In the genomic region with DNA sequence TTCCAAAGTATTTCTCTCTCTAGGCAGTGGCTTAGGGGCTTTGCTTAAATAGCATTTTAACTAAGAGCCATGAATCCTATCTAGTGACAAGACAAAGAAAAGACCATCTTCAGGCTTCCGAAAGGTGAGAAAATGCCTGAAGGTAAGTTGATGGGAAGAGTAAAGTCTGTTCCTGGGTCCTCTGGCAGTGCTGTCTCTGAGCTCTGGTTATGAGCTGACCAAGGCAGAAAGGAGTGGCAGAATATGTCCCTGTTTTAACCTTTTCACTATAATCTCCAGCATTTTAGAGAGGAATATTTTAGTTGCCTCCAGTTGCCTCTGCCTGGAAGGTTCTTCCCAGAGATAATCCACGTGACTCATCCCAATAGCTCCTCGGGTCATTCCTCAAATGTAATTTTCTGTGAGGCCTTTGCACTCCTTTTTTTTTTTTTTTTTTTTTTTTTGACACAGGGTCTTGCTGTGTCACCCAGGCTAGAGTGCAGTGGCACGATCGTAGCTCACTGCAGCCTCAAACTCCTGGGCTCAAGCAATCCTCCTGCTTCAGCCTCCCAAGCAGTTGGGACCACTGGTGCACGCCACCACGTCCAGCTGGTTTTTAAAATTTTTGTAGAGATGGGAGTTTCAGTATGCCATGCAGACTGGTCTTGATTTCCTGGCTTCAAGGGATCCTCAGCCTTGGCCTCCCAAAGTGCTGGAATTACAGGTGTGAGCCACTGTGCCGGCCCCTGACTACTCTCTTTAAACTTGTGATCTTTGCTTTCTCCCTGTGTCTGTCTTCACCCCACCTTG, we compare ENCODE assay signal across 2 cellular contexts.
TF ChIP-seq lines count a peak whose summit lies in the region.

No MANE protein-coding gene starts in this region.

TF ChIP-seq in A549, 52 proteins besides CTCF, POLR2A, EP300 and RAD21 (continued from another document):
- TF ChIP-seq, protein P1, sequence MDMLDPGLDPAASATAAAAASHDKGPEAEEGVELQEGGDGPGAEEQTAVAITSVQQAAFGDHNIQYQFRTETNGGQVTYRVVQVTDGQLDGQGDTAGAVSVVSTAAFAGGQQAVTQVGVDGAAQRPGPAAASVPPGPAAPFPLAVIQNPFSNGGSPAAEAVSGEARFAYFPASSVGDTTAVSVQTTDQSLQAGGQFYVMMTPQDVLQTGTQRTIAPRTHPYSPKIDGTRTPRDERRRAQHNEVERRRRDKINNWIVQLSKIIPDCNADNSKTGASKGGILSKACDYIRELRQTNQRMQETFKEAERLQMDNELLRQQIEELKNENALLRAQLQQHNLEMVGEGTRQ (IDR thresholded peaks at IDR 0.05): no peak
- TF ChIP-seq, protein P2, sequence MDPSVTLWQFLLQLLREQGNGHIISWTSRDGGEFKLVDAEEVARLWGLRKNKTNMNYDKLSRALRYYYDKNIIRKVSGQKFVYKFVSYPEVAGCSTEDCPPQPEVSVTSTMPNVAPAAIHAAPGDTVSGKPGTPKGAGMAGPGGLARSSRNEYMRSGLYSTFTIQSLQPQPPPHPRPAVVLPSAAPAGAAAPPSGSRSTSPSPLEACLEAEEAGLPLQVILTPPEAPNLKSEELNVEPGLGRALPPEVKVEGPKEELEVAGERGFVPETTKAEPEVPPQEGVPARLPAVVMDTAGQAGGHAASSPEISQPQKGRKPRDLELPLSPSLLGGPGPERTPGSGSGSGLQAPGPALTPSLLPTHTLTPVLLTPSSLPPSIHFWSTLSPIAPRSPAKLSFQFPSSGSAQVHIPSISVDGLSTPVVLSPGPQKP (IDR thresholded peaks at IDR 0.05; ENCODE audit: low read depth, low read length): no peak
- TF ChIP-seq MYC (IDR thresholded peaks at IDR 0.05; ENCODE audit: borderline replicate concordance, low read length) (no peak), HOXB5 (CRISPR knock-in tag; IDR thresholded peaks at IDR 0.05) (no peak), CHD2 (IDR thresholded peaks at IDR 0.05; ENCODE audit: low read length, partially characterized antibody) (no peak), ZNF302 (CRISPR knock-in tag; IDR thresholded peaks at IDR 0.05) (no peak), NPAS2 (CRISPR knock-in tag; IDR thresholded peaks at IDR 0.05; ENCODE audit: borderline replicate concordance) (no peak), SMC3 (IDR thresholded peaks at IDR 0.05) (no peak)

TF ChIP-seq in WTC11, 78 proteins besides CTCF, POLR2A, EP300 and RAD21 (continued from another document):
- TF ChIP-seq RELA (CRISPR knock-in tag; IDR thresholded peaks at IDR 0.05; ENCODE audit: borderline replicate concordance) (no peak), ZNF121 (CRISPR knock-in tag; IDR thresholded peaks at IDR 0.05) (no peak), JAZF1 (CRISPR knock-in tag; IDR thresholded peaks at IDR 0.05) (no peak)
- TF ChIP-seq, protein P3, sequence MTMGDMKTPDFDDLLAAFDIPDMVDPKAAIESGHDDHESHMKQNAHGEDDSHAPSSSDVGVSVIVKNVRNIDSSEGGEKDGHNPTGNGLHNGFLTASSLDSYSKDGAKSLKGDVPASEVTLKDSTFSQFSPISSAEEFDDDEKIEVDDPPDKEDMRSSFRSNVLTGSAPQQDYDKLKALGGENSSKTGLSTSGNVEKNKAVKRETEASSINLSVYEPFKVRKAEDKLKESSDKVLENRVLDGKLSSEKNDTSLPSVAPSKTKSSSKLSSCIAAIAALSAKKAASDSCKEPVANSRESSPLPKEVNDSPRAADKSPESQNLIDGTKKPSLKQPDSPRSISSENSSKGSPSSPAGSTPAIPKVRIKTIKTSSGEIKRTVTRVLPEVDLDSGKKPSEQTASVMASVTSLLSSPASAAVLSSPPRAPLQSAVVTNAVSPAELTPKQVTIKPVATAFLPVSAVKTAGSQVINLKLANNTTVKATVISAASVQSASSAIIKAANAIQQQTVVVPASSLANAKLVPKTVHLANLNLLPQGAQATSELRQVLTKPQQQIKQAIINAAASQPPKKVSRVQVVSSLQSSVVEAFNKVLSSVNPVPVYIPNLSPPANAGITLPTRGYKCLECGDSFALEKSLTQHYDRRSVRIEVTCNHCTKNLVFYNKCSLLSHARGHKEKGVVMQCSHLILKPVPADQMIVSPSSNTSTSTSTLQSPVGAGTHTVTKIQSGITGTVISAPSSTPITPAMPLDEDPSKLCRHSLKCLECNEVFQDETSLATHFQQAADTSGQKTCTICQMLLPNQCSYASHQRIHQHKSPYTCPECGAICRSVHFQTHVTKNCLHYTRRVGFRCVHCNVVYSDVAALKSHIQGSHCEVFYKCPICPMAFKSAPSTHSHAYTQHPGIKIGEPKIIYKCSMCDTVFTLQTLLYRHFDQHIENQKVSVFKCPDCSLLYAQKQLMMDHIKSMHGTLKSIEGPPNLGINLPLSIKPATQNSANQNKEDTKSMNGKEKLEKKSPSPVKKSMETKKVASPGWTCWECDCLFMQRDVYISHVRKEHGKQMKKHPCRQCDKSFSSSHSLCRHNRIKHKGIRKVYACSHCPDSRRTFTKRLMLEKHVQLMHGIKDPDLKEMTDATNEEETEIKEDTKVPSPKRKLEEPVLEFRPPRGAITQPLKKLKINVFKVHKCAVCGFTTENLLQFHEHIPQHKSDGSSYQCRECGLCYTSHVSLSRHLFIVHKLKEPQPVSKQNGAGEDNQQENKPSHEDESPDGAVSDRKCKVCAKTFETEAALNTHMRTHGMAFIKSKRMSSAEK (CRISPR knock-in tag; IDR thresholded peaks at IDR 0.05; ENCODE audit: borderline replicate concordance): no peak
- TF ChIP-seq, protein P4, sequence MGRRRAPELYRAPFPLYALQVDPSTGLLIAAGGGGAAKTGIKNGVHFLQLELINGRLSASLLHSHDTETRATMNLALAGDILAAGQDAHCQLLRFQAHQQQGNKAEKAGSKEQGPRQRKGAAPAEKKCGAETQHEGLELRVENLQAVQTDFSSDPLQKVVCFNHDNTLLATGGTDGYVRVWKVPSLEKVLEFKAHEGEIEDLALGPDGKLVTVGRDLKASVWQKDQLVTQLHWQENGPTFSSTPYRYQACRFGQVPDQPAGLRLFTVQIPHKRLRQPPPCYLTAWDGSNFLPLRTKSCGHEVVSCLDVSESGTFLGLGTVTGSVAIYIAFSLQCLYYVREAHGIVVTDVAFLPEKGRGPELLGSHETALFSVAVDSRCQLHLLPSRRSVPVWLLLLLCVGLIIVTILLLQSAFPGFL (CRISPR knock-in tag; IDR thresholded peaks at IDR 0.05; ENCODE audit: borderline replicate concordance): no peak
- TF ChIP-seq, protein P5, sequence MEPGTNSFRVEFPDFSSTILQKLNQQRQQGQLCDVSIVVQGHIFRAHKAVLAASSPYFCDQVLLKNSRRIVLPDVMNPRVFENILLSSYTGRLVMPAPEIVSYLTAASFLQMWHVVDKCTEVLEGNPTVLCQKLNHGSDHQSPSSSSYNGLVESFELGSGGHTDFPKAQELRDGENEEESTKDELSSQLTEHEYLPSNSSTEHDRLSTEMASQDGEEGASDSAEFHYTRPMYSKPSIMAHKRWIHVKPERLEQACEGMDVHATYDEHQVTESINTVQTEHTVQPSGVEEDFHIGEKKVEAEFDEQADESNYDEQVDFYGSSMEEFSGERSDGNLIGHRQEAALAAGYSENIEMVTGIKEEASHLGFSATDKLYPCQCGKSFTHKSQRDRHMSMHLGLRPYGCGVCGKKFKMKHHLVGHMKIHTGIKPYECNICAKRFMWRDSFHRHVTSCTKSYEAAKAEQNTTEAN (CRISPR knock-in tag; IDR thresholded peaks at IDR 0.05): no peak
- TF ChIP-seq, protein P6, sequence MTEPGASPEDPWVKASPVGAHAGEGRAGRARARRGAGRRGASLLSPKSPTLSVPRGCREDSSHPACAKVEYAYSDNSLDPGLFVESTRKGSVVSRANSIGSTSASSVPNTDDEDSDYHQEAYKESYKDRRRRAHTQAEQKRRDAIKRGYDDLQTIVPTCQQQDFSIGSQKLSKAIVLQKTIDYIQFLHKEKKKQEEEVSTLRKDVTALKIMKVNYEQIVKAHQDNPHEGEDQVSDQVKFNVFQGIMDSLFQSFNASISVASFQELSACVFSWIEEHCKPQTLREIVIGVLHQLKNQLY (CRISPR knock-in tag; IDR thresholded peaks at IDR 0.05): no peak
- TF ChIP-seq, protein P7, sequence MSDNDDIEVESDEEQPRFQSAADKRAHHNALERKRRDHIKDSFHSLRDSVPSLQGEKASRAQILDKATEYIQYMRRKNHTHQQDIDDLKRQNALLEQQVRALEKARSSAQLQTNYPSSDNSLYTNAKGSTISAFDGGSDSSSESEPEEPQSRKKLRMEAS (CRISPR knock-in tag; IDR thresholded peaks at IDR 0.05): no peak
TF ChIP-seq in WTC11: peak in this region for 0.
